10 cellular contexts compared by ENCODE assay signal in the genomic region with DNA sequence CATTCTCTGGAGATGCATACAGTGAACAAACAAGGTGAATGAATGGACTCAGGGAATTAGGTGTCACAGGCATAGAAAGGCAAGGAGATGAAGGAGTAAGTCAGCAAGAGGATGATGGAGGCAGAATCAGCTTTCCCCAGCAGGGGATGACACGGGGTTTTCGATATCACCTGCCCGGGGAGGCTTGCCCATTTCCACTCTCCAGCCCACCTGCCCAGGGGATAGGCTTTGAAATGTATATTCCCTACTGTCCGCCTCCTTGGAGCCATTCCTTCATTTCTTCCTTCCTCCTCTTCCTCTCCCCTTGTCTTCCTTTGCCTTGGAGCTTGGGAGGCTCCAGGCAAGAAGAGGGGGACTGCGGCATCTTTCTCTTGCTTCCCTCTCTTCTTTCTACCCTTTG. TPM values are rescaled to one million over a fixed set of nuclear protein-coding genes. Genes with fewer than 3 reads are reported as not detected.
DNase-seq lines count a peak whose midpoint lies in the region; ATAC-seq and TF ChIP-seq lines count a peak whose summit lies in the region.
"Had no signal": no experiment of that assay in that cellular context is flagged by ENCODE, and none has a peak within 500 bp of the region (broad histone marks: within the 10 kb centered on the region; RNA-seq: fewer than 3 reads in every experiment).

No MANE protein-coding gene starts in this region.

- intact Hi-C loops in CD4-positive, alpha-beta memory T cell (cut with micrococcal nuclease) = loop anchor here (2.0 kb wide), 2 partner anchors 24 to 46 kb away; a partner anchor contains a TSS

- no peak for DNase-seq in CD4-positive, alpha-beta memory T cell
- no peak for DNase-seq in activated naive CD8-positive, alpha-beta T cell treated with anti-CD3 and anti-CD28 coated beads, Interleukin-2, amount 10 ng/mL, durations not matched to agents 7 days and 5 days
- no peak for DNase-seq in naive thymus-derived CD8-positive, alpha-beta T cell
- DNase-seq in dermis blood vessel endothelial cell (no peak), anterior cingulate cortex (lab: John Stamatoyannopoulos, UW) (no peak)

- peak overlapping the region; percentile 74 to 99 (median 98) for H3K27ac Mint-ChIP-seq in CD4-positive, alpha-beta memory T cell
- H3K27ac Mint-ChIP-seq in activated naive CD8-positive, alpha-beta T cell treated with anti-CD3 and anti-CD28 coated beads, Interleukin-2, amount 10 ng/mL, durations not matched to agents 7 days and 5 days = peak overlapping the region; percentile 99
- H3K27ac Mint-ChIP-seq in naive thymus-derived CD8-positive, alpha-beta T cell = peak overlapping the region; percentile 88 to 99 (median 98)

- H3K9me2 ChIP-seq in Loucy (replicated peaks; ENCODE audit: low read depth, low read length) = no peaks in the 10 kb centered on the region

- no peaks in the 10 kb centered on the region for H3K27me3 ChIP-seq in CD4-positive, alpha-beta memory T cell (ENCODE audit: insufficient read depth, low read length)
- H3K27me3 ChIP-seq in Loucy (ENCODE audit: insufficient read depth, low read length, poor library complexity, severe bottlenecking) = no peaks in the 10 kb centered on the region
- H3K27me3 ChIP-seq: tibial artery had no signal

- H3K9ac ChIP-seq in Loucy (ENCODE audit: low read depth, low read length, poor library complexity, severe bottlenecking) = peak overlapping the region; percentile 80
- H3K9ac ChIP-seq: parathyroid adenoma had no signal

- peaks cover 11 to 23% (median 18%) of the 10 kb centered on the region in 4 donors for H3K4me1 Mint-ChIP-seq in CD4-positive, alpha-beta memory T cell
- H3K4me1 Mint-ChIP-seq in activated naive CD8-positive, alpha-beta T cell treated with anti-CD3 and anti-CD28 coated beads, Interleukin-2, amount 10 ng/mL, durations not matched to agents 7 days and 5 days = peaks cover 20% of the 10 kb centered on the region
- peaks cover 10 to 23% (median 18%) of the 10 kb centered on the region in 4 donors for H3K4me1 Mint-ChIP-seq in naive thymus-derived CD8-positive, alpha-beta T cell

- ATAC-seq in activated naive CD8-positive, alpha-beta T cell treated with anti-CD3 and anti-CD28 coated beads, Interleukin-2, amount 10 ng/mL, durations not matched to agents 7 days and 5 days (ENCODE audit: low read depth) = no peak
- ATAC-seq in naive thymus-derived CD8-positive, alpha-beta T cell = no peak
- no peak for ATAC-seq in GM21367 (IDR thresholded peaks at IDR 0.05; ENCODE audit: unreplicated experiment)
- no peak for ATAC-seq in GM21717 (IDR thresholded peaks at IDR 0.05; ENCODE audit: unreplicated experiment)

- CTCF ChIA-PET in CD4-positive, alpha-beta memory T cell (lab: Charles Lee; ENCODE audit: partially characterized antibody) = interaction anchor here (1.3 to 3.1 kb wide), 2 partner anchors 44 to 45 kb away, joined by 3 to 20 read pairs; no protein-coding TSS in a partner anchor

- no peaks in the 10 kb centered on the region for H3K27me3 Mint-ChIP-seq in CD4-positive, alpha-beta memory T cell
- H3K27me3 Mint-ChIP-seq in activated naive CD8-positive, alpha-beta T cell treated with anti-CD3 and anti-CD28 coated beads, Interleukin-2, amount 10 ng/mL, durations not matched to agents 7 days and 5 days = peaks cover 2% of the 10 kb centered on the region
- H3K27me3 Mint-ChIP-seq in naive thymus-derived CD8-positive, alpha-beta T cell = no peaks in the 10 kb centered on the region

- no peaks in the 10 kb centered on the region for H3F3A ChIP-seq in Loucy (ENCODE audit: low read depth)

- no peaks in the 10 kb centered on the region for H3K36me3 ChIP-seq in CD4-positive, alpha-beta memory T cell (ENCODE audit: insufficient read depth, low read length)
- H3K36me3 ChIP-seq in Loucy (ENCODE audit: insufficient read depth, low read length) = no peaks in the 10 kb centered on the region
- H3K36me3 ChIP-seq: tibial artery had no signal

- TF ChIP-seq CTCF in Loucy (conservative IDR thresholded peaks at IDR 0.05; ENCODE audit: low read length) = no peak

- peak overlapping the region; percentile 30 for H3K27ac ChIP-seq in CD4-positive, alpha-beta memory T cell (ENCODE audit: low read depth, low read length)
- H3K27ac ChIP-seq: parathyroid adenoma, tibial artery had no signal

- peaks cover 22% of the 10 kb centered on the region for H3K4me1 ChIP-seq in CD4-positive, alpha-beta memory T cell (ENCODE audit: insufficient read depth, low read length)
- H3K4me1 ChIP-seq in Loucy (ENCODE audit: insufficient read depth, low read length, poor library complexity, severe bottlenecking) = peaks cover 27% of the 10 kb centered on the region

- no peaks in the 10 kb centered on the region for H3K79me2 ChIP-seq in Loucy (ENCODE audit: insufficient read depth, low read length)
- H3K79me2 ChIP-seq: parathyroid adenoma had no signal

- no peak overlapping the region; the same call in 1 of the 2 replicates for H2AFZ ChIP-seq in Loucy (ENCODE audit: low read length)

- peak overlapping the region in 4 of 8 donors; percentile 80 to 89 (median 86) for H3K4me3 Mint-ChIP-seq in CD4-positive, alpha-beta memory T cell
- peak overlapping the region; percentile 89 for H3K4me3 Mint-ChIP-seq in activated naive CD8-positive, alpha-beta T cell treated with anti-CD3 and anti-CD28 coated beads, Interleukin-2, amount 10 ng/mL, durations not matched to agents 7 days and 5 days
- peak overlapping the region; percentile 26 to 94 (median 83) for H3K4me3 Mint-ChIP-seq in naive thymus-derived CD8-positive, alpha-beta T cell

- no peaks in the 10 kb centered on the region for H3K9me3 ChIP-seq in CD4-positive, alpha-beta memory T cell (ENCODE audit: control insufficient read depth in 1 of 2, low read length in 2 of 2)
- no peaks in the 10 kb centered on the region for H3K9me3 ChIP-seq in Loucy (ENCODE audit: insufficient read depth, low read depth, low read length)
- H3K9me3 ChIP-seq: tibial artery had no signal

- H3K4me2 ChIP-seq in Loucy (ENCODE audit: low read depth, low read length, poor library complexity, severe bottlenecking) = peak overlapping the region; percentile 83

- H4K20me1 ChIP-seq in Loucy (ENCODE audit: insufficient read depth, low read length, poor library complexity, severe bottlenecking) = no peaks in the 10 kb centered on the region

- POLR2A ChIA-PET in CD4-positive, alpha-beta memory T cell (lab: Charles Lee; ENCODE audit: partially characterized antibody) = interaction anchor here (0.8 to 1.7 kb wide), 17 partner anchors 9 to 239 kb away, joined by 3 to 29 read pairs (median 5); a partner anchor contains a TSS
- POLR2A ChIA-PET in activated naive CD8-positive, alpha-beta T cell treated with anti-CD3 and anti-CD28 coated beads, Interleukin-2, amount 10 ng/mL, durations not matched to agents 7 days and 5 days (lab: Charles Lee) = interaction anchor here (0.7 to 2.6 kb wide), 8 partner anchors 8 to 150 kb away, joined by 3 to 17 read pairs (median 4); a partner anchor contains a TSS
- POLR2A ChIA-PET in naive thymus-derived CD8-positive, alpha-beta T cell (lab: Charles Lee) = interaction anchor here (0.6 to 1.9 kb wide), 6 partner anchors 22 to 271 kb away, joined by 3 to 7 read pairs (median 4); a partner anchor contains a TSS

- no peaks in the 10 kb centered on the region for H3K36me3 Mint-ChIP-seq in CD4-positive, alpha-beta memory T cell
- H3K36me3 Mint-ChIP-seq in activated naive CD8-positive, alpha-beta T cell treated with anti-CD3 and anti-CD28 coated beads, Interleukin-2, amount 10 ng/mL, durations not matched to agents 7 days and 5 days = peaks cover 5% of the 10 kb centered on the region
- no peaks in the 10 kb centered on the region for H3K36me3 Mint-ChIP-seq in naive thymus-derived CD8-positive, alpha-beta T cell

- no peaks in the 10 kb centered on the region for H3K9me3 Mint-ChIP-seq in CD4-positive, alpha-beta memory T cell
- H3K9me3 Mint-ChIP-seq in activated naive CD8-positive, alpha-beta T cell treated with anti-CD3 and anti-CD28 coated beads, Interleukin-2, amount 10 ng/mL, durations not matched to agents 7 days and 5 days = peaks cover 2% of the 10 kb centered on the region
- no peaks in the 10 kb centered on the region for H3K9me3 Mint-ChIP-seq in naive thymus-derived CD8-positive, alpha-beta T cell

- peak overlapping the region in 1 of 2 donors; percentile 37 for H3K4me3 ChIP-seq in CD4-positive, alpha-beta memory T cell (ENCODE audit: low read length in 2 of 2)
- H3K4me3 ChIP-seq in Loucy (ENCODE audit: low read length, poor library complexity, severe bottlenecking) = peak overlapping the region; percentile 74
- H3K4me3 ChIP-seq: tibial artery had no signal

RNA-seq across cellular contexts. Expression of a gene that starts 23.3 kb away (rescaled TPM):
- total RNA-seq in CD4-positive, alpha-beta memory T cell = 10 to 100 TPM; 23.0 to 25.8 TPM
- 10 to 100 TPM; 15.4 to 17.2 TPM for polyA plus RNA-seq in CD4-positive, alpha-beta memory T cell
- 10 to 100 TPM; 17.7 to 21.6 TPM for total RNA-seq in activated naive CD8-positive, alpha-beta T cell treated with anti-CD3 and anti-CD28 coated beads, Interleukin-2, amount 10 ng/mL, durations not matched to agents 7 days and 5 days
- 10 to 100 TPM; 18.0 to 19.9 TPM for total RNA-seq in naive thymus-derived CD8-positive, alpha-beta T cell
- 10 to 100 TPM in 2 of 3 donors, 1 to 10 TPM in 1; 6.4 to 13.3 (median 10.1) TPM for polyA plus RNA-seq in naive thymus-derived CD8-positive, alpha-beta T cell
- total RNA-seq in dermis blood vessel endothelial cell = 2.9 and 3.3 TPM in 2 replicates
